ENCODE assay signal across 8 cellular contexts in the genomic region with DNA sequence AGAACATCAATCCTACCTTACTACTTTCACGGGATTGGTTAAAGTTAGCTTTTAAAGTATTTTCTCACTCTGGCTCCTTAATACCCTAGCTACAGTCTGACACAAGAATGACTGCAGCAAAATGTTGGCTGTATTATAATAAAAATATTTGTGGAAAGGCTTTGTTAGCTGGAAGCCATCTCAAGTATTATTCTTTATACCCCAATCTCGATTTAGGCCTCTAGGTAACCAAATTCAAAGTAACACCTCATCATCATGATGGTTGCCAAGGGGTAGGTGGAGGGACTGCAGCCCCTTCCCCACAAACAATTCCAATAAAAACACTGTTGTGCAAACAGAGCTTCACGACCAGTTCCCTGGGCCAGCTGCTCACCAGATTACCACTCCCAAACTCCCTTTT. TPM values are rescaled to one million over a fixed set of nuclear protein-coding genes. Genes with fewer than 3 reads are reported as not detected.
DNase-seq lines count a peak whose midpoint lies in the region; ATAC-seq, FAIRE-seq and TF ChIP-seq lines count a peak whose summit lies in the region.

No MANE protein-coding gene starts in this region.

- H3K27me3 ChIP-seq in H7 (ENCODE audit: control insufficient read depth, insufficient read depth, low read length) (no peaks in the 10 kb centered on the region), gastroesophageal sphincter (no peaks in the 10 kb centered on the region), small intestine (ENCODE audit: control insufficient read depth in 2 of 2, insufficient read depth in 2 of 2, low read length in 2 of 2) (no peaks in the 10 kb centered on the region)

- ATAC-seq in gastroesophageal sphincter = no peak

- TF ChIP-seq POLR2A in gastroesophageal sphincter (IDR thresholded peaks at IDR 0.05) = no peak

- peak overlapping the region; percentile 17 for H3K4me3 ChIP-seq in H7 (ENCODE audit: insufficient read depth, low read depth, low read length)
- H3K4me3 ChIP-seq in gastroesophageal sphincter = peak overlapping the region; percentile 17 to 99
- H3K4me3 ChIP-seq in small intestine (ENCODE audit: low read depth in 1 of 2, low read length in 2 of 2) = peak overlapping the region in 1 of 2 donors; percentile 58

- TF ChIP-seq EP300 in gastroesophageal sphincter (IDR thresholded peaks at IDR 0.05) = no peak

- H3K9me3 ChIP-seq in gastroesophageal sphincter = no peaks in the 10 kb centered on the region
- H3K9me3 ChIP-seq in small intestine (ENCODE audit: control insufficient read depth, low read depth) = no peaks in the 10 kb centered on the region

- peak overlapping the region; percentile 95 for H3K27ac ChIP-seq in VCaP
- H3K27ac ChIP-seq in gastroesophageal sphincter = peak overlapping the region; percentile 78 to 97 (median 94)
- peak overlapping the region; percentile 80 to 97 for H3K27ac ChIP-seq in small intestine (ENCODE audit: low read depth in 1 of 2, low read length in 1 of 2)

- H3K4me1 ChIP-seq in gastroesophageal sphincter = peaks cover 0 to 40% (median 10%) of the 10 kb centered on the region in 3 donors
- H3K4me1 ChIP-seq in small intestine (ENCODE audit: control insufficient read depth in 2 of 2, insufficient read depth in 1 of 2, low read depth in 1 of 2, low read length in 1 of 2) = no peaks in the 10 kb centered on the region

- intact Hi-C loops in posterior vena cava (cut with DNase I) = loop anchor here in 1 of 2 donors (5.0 kb wide), 1 partner anchor 62 kb away; the partner anchor contains the start of gene C3orf33

- TF ChIP-seq CTCF in VCaP (conservative IDR thresholded peaks at IDR 0.05) = no peak
- TF ChIP-seq CTCF in gastroesophageal sphincter (IDR thresholded peaks at IDR 0.05) = no peak

- FAIRE-seq in small intestine (lab: Jason Lieb, UNC) = no peak

- peak; percentile 38 for DNase-seq in H7
- DNase-seq in small intestine = no peak
- no peak for DNase-seq in stimulated activated CD8-positive, alpha-beta memory T cell treated with anti-CD3 and anti-CD28 coated beads, Interleukin-4, amount 100 ng/mL, for 48 hours
- DNase-seq in NCI-H1092 treated with DMSO at 0.1 percent for 48 hours (lab: John Stamatoyannopoulos, UW) = no peak
- no peak for DNase-seq in posterior vena cava (ENCODE audit: low spot score)
- no peak for DNase-seq in A172 (ENCODE audit: low spot score)

- 8 to 35% methylated on average over 2 to 3 of the region's 3 CpGs for WGBS in gastroesophageal sphincter (ENCODE audit: low coverage in 1 of 2), 2 donors
- WGBS in small intestine, 3 donors = 28 to 36% (median 33%) methylated on average over 3 of the region's 3 CpGs

- no peaks in the 10 kb centered on the region for H3K36me3 ChIP-seq in H7 (replicated peaks; ENCODE audit: control insufficient read depth, insufficient read depth, low read length)
- no peaks in the 10 kb centered on the region for H3K36me3 ChIP-seq in gastroesophageal sphincter
- no peaks in the 10 kb centered on the region for H3K36me3 ChIP-seq in small intestine (ENCODE audit: control insufficient read depth in 2 of 2, insufficient read depth in 2 of 2, low read length in 2 of 2)

RNA-seq across cellular contexts. Expression of gene GMPS, which starts 0.8 kb away (rescaled TPM):
- total RNA-seq in H7 (2014; rRNA removed; shearing (Covaris generic)) = 86.5 and 116 TPM in 2 replicates
- 10 to 100 TPM; 26.8 to 48.8 (median 29.9) TPM for total RNA-seq in gastroesophageal sphincter
- polyA plus RNA-seq in small intestine = 10 to 100 TPM in 2 of 3 donors, 1 to 10 TPM in 1; 8.9 to 23.8 (median 14.1) TPM
- 10 to 100 TPM; 36.1 to 47.4 TPM for total RNA-seq in posterior vena cava
- total RNA-seq in A172 (2014; rRNA removed; shearing (Covaris generic)) = 155 and 171 TPM in 2 replicates

RNA-seq across cellular contexts. Expression of gene SLC33A1, which starts 15.4 kb away (rescaled TPM):
- total RNA-seq in H7 (2014; rRNA removed; shearing (Covaris generic)) = 22.9 and 24.7 TPM in 2 replicates
- total RNA-seq in gastroesophageal sphincter (10 to 100 TPM; 18.4 to 27.6 (median 24.4) TPM), posterior vena cava (10 to 100 TPM; 24.3 to 31.3 TPM)
- 10 to 100 TPM in 1 of 3 donors, 1 to 10 TPM in 2; 2.9 to 16.9 (median 3.5) TPM for polyA plus RNA-seq in small intestine
- total RNA-seq in A172 (2014; rRNA removed; shearing (Covaris generic)) = 22.9 and 28.0 TPM in 2 replicates
